Comparison of ENCODE assay signal across 7 cellular contexts in the genomic region with DNA sequence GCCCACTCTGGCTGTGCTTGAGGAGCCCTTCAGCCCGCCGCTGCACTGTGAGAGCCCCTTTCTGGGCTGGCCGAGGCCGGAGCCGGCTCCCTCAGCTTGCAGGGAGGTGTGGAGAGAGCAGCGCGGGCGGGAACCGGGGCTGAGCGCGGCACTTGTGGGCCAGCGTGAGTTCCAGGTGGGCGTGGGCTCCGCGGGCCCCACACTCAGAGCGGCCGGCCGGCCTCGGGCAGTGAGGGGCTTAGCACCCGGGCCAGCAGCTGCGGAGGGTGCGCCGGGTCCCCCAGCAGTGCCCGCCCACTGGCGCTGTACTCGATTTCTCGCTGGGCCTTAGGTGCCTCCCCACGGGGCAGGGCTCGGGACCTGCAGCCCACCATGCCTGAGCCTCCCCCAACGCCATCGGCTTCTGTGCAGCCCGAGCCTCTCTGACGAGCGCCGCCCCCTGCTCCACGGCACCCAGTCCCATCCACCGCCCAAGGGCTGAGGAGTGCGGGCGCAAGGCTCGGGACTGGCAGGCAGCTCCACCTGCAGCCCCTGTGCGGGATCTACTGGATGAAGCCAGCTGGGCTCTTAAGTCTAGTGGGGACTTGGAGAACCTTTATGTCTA.
DNase-seq lines count a peak whose midpoint lies in the region; ATAC-seq, FAIRE-seq and TF ChIP-seq lines count a peak whose summit lies in the region.
"Not testable (repeated sequence)": the region's sequence is repeated elsewhere in the genome, so short reads cannot be mapped to it uniquely, and the experiment has no call there.

No MANE protein-coding gene starts in this region.

- H2AK5ac ChIP-seq in H1 (ENCODE audit: low read depth, low read length), result not testable (repeated sequence)

- not testable (repeated sequence) for H3K9ac ChIP-seq in H1 (replicated peaks in 1 of 4; ENCODE audit: extremely low read depth in 1 of 4, low read depth in 3 of 4, low read length in 3 of 4); skeletal muscle satellite cell (ENCODE audit: low read depth, low read length)

- not testable (repeated sequence) for H4K20me1 ChIP-seq in GM23338 (replicated peaks; ENCODE audit: insufficient read depth); H1 (replicated peaks in 1 of 2; ENCODE audit: control insufficient read depth in 1 of 2, insufficient read depth in 2 of 2, low read length in 2 of 2)

- CTCF ChIA-PET in H1 (lab: Charles Lee; ENCODE audit: partially characterized antibody), result interaction anchor here (0.7 to 6.1 kb wide), 64 partner anchors 9 to 303 kb away, joined by 3 to 211 read pairs (median 7); a partner anchor contains a TSS

- peaks cover 11 to 14% of the 10 kb centered on the region in 2 experiments for H3K9me3 ChIP-seq in H1 (ENCODE audit: insufficient read depth in 2 of 2, low read depth in 1 of 2, low read length in 1 of 2)
- not testable (repeated sequence) for H3K9me3 ChIP-seq in iPS DF 6.9 (ENCODE audit: control insufficient read depth, insufficient read depth, low read length); skeletal muscle satellite cell (replicated peaks; ENCODE audit: low read length)

- not testable (repeated sequence) for H3K56ac ChIP-seq in H1 (replicated peaks; ENCODE audit: insufficient read length, low read depth, low read length)

- H4K91ac ChIP-seq in H1 (replicated peaks; ENCODE audit: insufficient read length, low read length), result not testable (repeated sequence)

- H3K9me2 ChIP-seq in GM23338 (ENCODE audit: insufficient read depth), result not testable (repeated sequence)

- H3K4me2 ChIP-seq in GM23338, result peak overlapping the region; percentile 90
- peak overlapping the region; percentile 57 to 98 for H3K4me2 ChIP-seq in H1 (ENCODE audit: insufficient read depth in 1 of 2, low read depth in 2 of 2, low read length in 2 of 2)
- peak overlapping the region; percentile 94 for H3K4me2 ChIP-seq in skeletal muscle satellite cell (ENCODE audit: low read length)

- H2BK120ac ChIP-seq in H1 (replicated peaks; ENCODE audit: low read depth, low read length), result not testable (repeated sequence)

- H2AFZ ChIP-seq in GM23338 (peak overlapping the region; percentile 97), H1 (ENCODE audit: low read length) (peak overlapping the region; percentile 65; the same call in 1 of the 2 replicates)

- not testable (repeated sequence) for H3K79me1 ChIP-seq in H1 (ENCODE audit: low read depth, low read length)

- POLR2A ChIA-PET in H1 (lab: Charles Lee; ENCODE audit: partially characterized antibody), result not testable (repeated sequence)

- H3K36me3 ChIP-seq in GM23338 (ENCODE audit: insufficient read depth); H1 (ENCODE audit: control insufficient read depth in 2 of 4, insufficient read depth in 4 of 4, low read length in 3 of 4); iPS DF 6.9 (ENCODE audit: control insufficient read depth, insufficient read depth, low read length); skeletal muscle satellite cell (ENCODE audit: insufficient read depth, low read length): not testable (repeated sequence)

- H3K9me3 Mint-ChIP-seq in GM23338 (peaks cover 38% of the 10 kb centered on the region), nephron progenitor cell (peaks cover 37% of the 10 kb centered on the region)

- WGBS in H1 (ENCODE audit: extremely low coverage in 1 of 2, insufficient coverage in 1 of 2, insufficient read length in 1 of 2, insufficient replicate concordance in 2 of 2, low coverage in 1 of 2, low lambda C conversion rate in 2 of 2, missing lambda C conversion rate in 1 of 2), 2 experiments, result 9% methylated on average over 35 of the region's 41 CpGs; no CpG with 5 or more reads in 1 of the 2 experiments
- WGBS in iPS DF 6.9 (ENCODE audit: insufficient coverage, insufficient read length), result no CpG with 5 or more reads among the region's 41 CpGs

- H3K36me3 Mint-ChIP-seq in GM23338 (ENCODE audit: low read depth), result peaks cover 12% of the 10 kb centered on the region; the same call in 2 of the 3 replicates
- H3K36me3 Mint-ChIP-seq in nephron progenitor cell (ENCODE audit: low read depth), result not testable (repeated sequence)

- not testable (repeated sequence) for H3K4ac ChIP-seq in H1 (replicated peaks; ENCODE audit: insufficient read length, low read depth, low read length)

- not testable (repeated sequence) for H3F3A ChIP-seq in GM23338 (replicated peaks; ENCODE audit: low read depth)

- peaks cover 15% of the 10 kb centered on the region; the same call in 1 of the 2 replicates for H3K23me2 ChIP-seq in H1 (ENCODE audit: low read depth, low read length)

- not testable (repeated sequence) for H3K27ac Mint-ChIP-seq in GM23338, nephron progenitor cell

- not testable (repeated sequence) for H3K4me1 Mint-ChIP-seq in GM23338, nephron progenitor cell

- not testable (repeated sequence) for FAIRE-seq in H1 (lab: Jason Lieb, UNC)

- peak overlapping the region; percentile 16; the same call in 1 of the 3 replicates for H3K4me3 Mint-ChIP-seq in GM23338
- H3K4me3 Mint-ChIP-seq in nephron progenitor cell, result peak overlapping the region; percentile 73

- H4K5ac ChIP-seq in H1 (ENCODE audit: insufficient read length, low read depth, low read length), result not testable (repeated sequence)

- not testable (repeated sequence) for TF ChIP-seq POLR2A in H1 (IDR thresholded peaks at IDR 0.05; ENCODE audit: control extremely low read depth in 1 of 2, low read depth in 2 of 2, low read length in 2 of 2)

- not testable (repeated sequence) for H2BK15ac ChIP-seq in H1 (ENCODE audit: low read length)

- H3K27me3 ChIP-seq in GM23338 (ENCODE audit: insufficient read depth), result peaks cover 14% of the 10 kb centered on the region
- H3K27me3 ChIP-seq in H1 (replicated peaks in 1 of 4; ENCODE audit: control insufficient read depth in 3 of 4, extremely low read depth in 1 of 4, insufficient read depth in 3 of 4, low read length in 3 of 4), result peaks cover 9 to 21% (median 14%) of the 10 kb centered on the region in 4 experiments; a peak in 6 of 7 replicates
- H3K27me3 ChIP-seq in iPS DF 6.9 (ENCODE audit: control insufficient read depth, insufficient read depth, low read length); skeletal muscle satellite cell (ENCODE audit: control insufficient read depth, insufficient read depth, low read length): not testable (repeated sequence)

- H2BK5ac ChIP-seq in H1 (ENCODE audit: low read depth, low read length), result not testable (repeated sequence)

- not testable (repeated sequence) for H4K8ac ChIP-seq in H1 (ENCODE audit: extremely low read depth, insufficient read depth, low read length)

- peak; percentile 21 for ATAC-seq in GM23338

- not testable (repeated sequence) for H3K18ac ChIP-seq in H1 (ENCODE audit: extremely low read depth, low read length)

- peaks cover 12% of the 10 kb centered on the region for H3K27me3 Mint-ChIP-seq in GM23338 (ENCODE audit: insufficient read depth, low read depth, poor library complexity)
- peaks cover 44% of the 10 kb centered on the region for H3K27me3 Mint-ChIP-seq in nephron progenitor cell (ENCODE audit: low read depth, poor library complexity)

- TF ChIP-seq EP300 in H1 (IDR thresholded peaks at IDR 0.05; ENCODE audit: borderline replicate concordance in 1 of 2, low read depth in 2 of 2, low read length in 2 of 2), result not testable (repeated sequence)

- DNase-seq in GM23338 (ENCODE audit: low spot score) (peak; percentile 78), NCI-H69 (lab: John Stamatoyannopoulos, UW) (peak; percentile 59), H1 (ENCODE audit: low read depth in 1 of 2, low spot score in 2 of 2) (peak in 1 of 2 experiments; percentile 72), nephron progenitor cell (peak; percentile 47)
- DNase-seq in iPS DF 6.9 (ENCODE audit: low read depth, low spot score), result not testable (repeated sequence)

- H2BK12ac ChIP-seq in H1 (ENCODE audit: low read depth, low read length), result not testable (repeated sequence)

- H3K23ac ChIP-seq in H1 (ENCODE audit: insufficient read length), result not testable (repeated sequence)

- not testable (repeated sequence) for H3K14ac ChIP-seq in H1 (ENCODE audit: insufficient read length)

- peak in 1 of 2 experiments; percentile 45; a peak in 2 of 4 replicates for TF ChIP-seq CTCF in GM23338 (conservative IDR thresholded peaks at IDR 0.05; ENCODE audit: low read depth in 2 of 2)
- TF ChIP-seq CTCF in WI38 (IDR thresholded peaks at IDR 0.05; ENCODE audit: low read depth, low read length); nephron progenitor cell (IDR thresholded peaks at IDR 0.05): not testable (repeated sequence)
- TF ChIP-seq CTCF in H1 (IDR thresholded peaks at IDR 0.05; ENCODE audit: control extremely low read depth in 1 of 3, insufficient read depth in 1 of 3, low read depth in 1 of 3, low read length in 3 of 3), result peak; percentile 22 to 39 (median 31)

- TF ChIP-seq RAD21 in H1 (IDR thresholded peaks at IDR 0.05 in 1 of 2, conservative IDR thresholded peaks at IDR 0.05 in 1 of 2; ENCODE audit: low read depth in 2 of 2, low read length in 2 of 2), result peak; percentile 5 to 31; a peak in 1 of 4 replicates

- peak overlapping the region; percentile 63 for H3K4me3 ChIP-seq in GM23338
- peak overlapping the region; percentile 53 for H3K4me3 ChIP-seq in WI38 (ENCODE audit: low read depth, low read length)
- H3K4me3 ChIP-seq in H1 (ENCODE audit: extremely low read depth in 1 of 4, insufficient read depth in 2 of 4, low read depth in 3 of 4, low read length in 4 of 4), result peak overlapping the region; percentile 4 to 57 (median 35); a peak in 7 of 8 replicates
- H3K4me3 ChIP-seq in iPS DF 6.9 (ENCODE audit: low read length), result peak overlapping the region; percentile 26; the same call in 1 of the 2 replicates
- peak overlapping the region; percentile 63 for H3K4me3 ChIP-seq in skeletal muscle satellite cell (ENCODE audit: low read length)

- not testable (repeated sequence) for H3K79me2 ChIP-seq in GM23338 (replicated peaks; ENCODE audit: insufficient read depth); H1 (ENCODE audit: control insufficient read depth in 1 of 2, insufficient read depth in 2 of 2, low read length in 2 of 2)

- not testable (repeated sequence) for H2BK20ac ChIP-seq in H1 (ENCODE audit: low read length)

- not testable (repeated sequence) for H3K27ac ChIP-seq in GM23338 (ENCODE audit: low read depth); H1 (ENCODE audit: low read depth, low read length); iPS DF 6.9 (ENCODE audit: low read length)

- not testable (repeated sequence) for H3K4me1 ChIP-seq in GM23338 (ENCODE audit: insufficient read depth); H1 (replicated peaks in 1 of 4; ENCODE audit: control insufficient read depth in 3 of 4, insufficient read depth in 4 of 4, low read length in 3 of 4); iPS DF 6.9 (ENCODE audit: control insufficient read depth, insufficient read depth, low read length); skeletal muscle satellite cell (ENCODE audit: control insufficient read depth, insufficient read depth, low read length)

TF ChIP-seq in H1, 55 proteins besides CTCF, POLR2A, EP300 and RAD21 (continues in another document):
- TF ChIP-seq TAF1 (IDR thresholded peaks at IDR 0.05; ENCODE audit: low read depth, low read length), result 0 out of 2 replicates have a peak, but pooled peaks have one; percentile 22
